Comparison of ENCODE assay signal across 1 cellular context in genomic region chr17:62735027-62735651, GRCh38.
TF ChIP-seq lines count a peak whose summit lies in the region.

No MANE protein-coding gene starts in this region.

TF ChIP-seq in GM23338, 12 proteins besides CTCF, POLR2A, EP300 and RAD21 (continued from another document):
- TF ChIP-seq REST (IDR thresholded peaks at IDR 0.05; ENCODE audit: unreplicated experiment): no peak
- no peak for TF ChIP-seq POLR2AphosphoS5 (IDR thresholded peaks at IDR 0.05; ENCODE audit: low read depth)
- no peak for TF ChIP-seq CREB1 (CRISPR knock-in tag; IDR thresholded peaks at IDR 0.05; ENCODE audit: low read depth)
- TF ChIP-seq EZH2phosphoT487 (IDR thresholded peaks at IDR 0.05; ENCODE audit: unreplicated experiment): no peak
- TF ChIP-seq EZH2 (IDR thresholded peaks at IDR 0.05; ENCODE audit: low read depth, unreplicated experiment): no peak
- TF ChIP-seq ETS1 (IDR thresholded peaks at IDR 0.05): no peak
- TF ChIP-seq ZNF462 (CRISPR knock-in tag; IDR thresholded peaks at IDR 0.05): no peak
- no peak for TF ChIP-seq ZNF331 (CRISPR knock-in tag; IDR thresholded peaks at IDR 0.05; ENCODE audit: low read depth)
- TF ChIP-seq JUNB (IDR thresholded peaks at IDR 0.05; ENCODE audit: unreplicated experiment): no peak
- TF ChIP-seq NANOG (IDR thresholded peaks at IDR 0.05; ENCODE audit: borderline replicate concordance): no peak
